In genomic region chr1:206067486-206068302, GRCh38 we compare ENCODE assay signal across 16 cellular contexts. TPM values are rescaled to one million over a fixed set of nuclear protein-coding genes. Genes with fewer than 3 reads are reported as not detected.
DNase-seq lines count a peak whose midpoint lies in the region; ATAC-seq and TF ChIP-seq lines count a peak whose summit lies in the region.
"Had no signal": no experiment of that assay in that cellular context is flagged by ENCODE, and none has a peak within 500 bp of the region (broad histone marks: within the 10 kb centered on the region; RNA-seq: fewer than 3 reads in every experiment).

No MANE protein-coding gene starts in this region.

- ATAC-seq in Right ventricle myocardium inferior (peak; percentile 79), left lobe of liver (peak; percentile 85)

- intact Hi-C loops in Right ventricle myocardium inferior (cut with DNase I) (no loop called here), cardiac septum (cut with DNase I) (no loop called here), uterus (cut with DNase I; ENCODE audit: low total_unique reads) (no loop called here)

- TF ChIP-seq POLR2A in uterus (IDR thresholded peaks at IDR 0.05) = no peak

- DNase-seq in Right ventricle myocardium inferior (ENCODE audit: missing footprints) = no peak
- DNase-seq in cardiac septum (ENCODE audit: low spot score) = no peak
- DNase-seq in OCI-M1 (lab: John Stamatoyannopoulos, UW) = peak; percentile 88
- DNase-seq in left lobe of liver (ENCODE audit: low spot score) = peak; percentile 72
- DNase-seq in uterus = peak; percentile 58 to 64
- no peak for DNase-seq in NCI-H2196 (lab: John Stamatoyannopoulos, UW; ENCODE audit: unreplicated experiment)
- no peak for DNase-seq in NCI-H1092 treated with DMSO at 0.1 percent for 48 hours (lab: John Stamatoyannopoulos, UW)
- no peak for DNase-seq in T-helper 1 cell
- DNase-seq: activated naive CD8-positive, alpha-beta T cell treated with anti-CD3 and anti-CD28 coated beads, Interleukin-2, amount 10 ng/mL, durations not matched to agents 7 days and 5 days; Caco-2; NCI-H2029; NCI-H774; SIG-M5 had no signal

- H3K9me3 ChIP-seq in uterus = no peaks in the 10 kb centered on the region
- H3K9me3 ChIP-seq: Caco-2 had no signal

- H3K4me1 ChIP-seq in uterus = no peaks in the 10 kb centered on the region

- no peak overlapping the region for H3K4me3 ChIP-seq in uterus
- H3K4me3 ChIP-seq: neural progenitor cell had no signal

- H3K27ac ChIP-seq in uterus = peak overlapping the region; percentile 60 to 76
- H3K27ac ChIP-seq: neural progenitor cell had no signal

- H3K27me3 ChIP-seq in uterus = no peaks in the 10 kb centered on the region
- H3K27me3 ChIP-seq: neural progenitor cell had no signal

- no peak for TF ChIP-seq CTCF in uterus (IDR thresholded peaks at IDR 0.05)

- no peaks in the 10 kb centered on the region for H3K36me3 ChIP-seq in uterus
- H3K36me3 ChIP-seq: neural progenitor cell had no signal

RNA-seq across cellular contexts. Expression of gene RHEX, which starts 14.7 kb away (rescaled TPM):
- 0.81 TPM for total RNA-seq in Right ventricle myocardium inferior
- 0.24 TPM for total RNA-seq in cardiac septum
- 0.43 TPM for total RNA-seq in left lobe of liver
- total RNA-seq in uterus = 1 to 10 TPM in 3 of 4 donors, not detected in 1; 3.6 to 6.4 (median 5.6) TPM
- total RNA-seq: A673; activated naive CD8-positive, alpha-beta T cell treated with anti-CD3 and anti-CD28 coated beads, Interleukin-2, amount 10 ng/mL, durations not matched to agents 7 days and 5 days; Caco-2 had no signal

RNA-seq across cellular contexts. Expression of gene CTSE, which starts 44.0 kb away (rescaled TPM):
- total RNA-seq in Right ventricle myocardium inferior = not detected
- total RNA-seq in cardiac septum = not detected
- total RNA-seq in left lobe of liver = not detected
- under 1 TPM in 1 of 4 donors, not detected in 3; 0.21 TPM for total RNA-seq in uterus
- total RNA-seq: activated naive CD8-positive, alpha-beta T cell treated with anti-CD3 and anti-CD28 coated beads, Interleukin-2, amount 10 ng/mL, durations not matched to agents 7 days and 5 days; epithelial cell of proximal tubule had no signal

RNA-seq across cellular contexts. Expression of gene AVPR1B, which starts 49.5 kb away (rescaled TPM):
- total RNA-seq in Right ventricle myocardium inferior = not detected
- not detected for total RNA-seq in cardiac septum
- not detected for total RNA-seq in left lobe of liver
- under 1 TPM in 2 of 4 donors, not detected in 2; 0.18 to 0.62 TPM for total RNA-seq in uterus
- total RNA-seq: A673; activated naive CD8-positive, alpha-beta T cell treated with anti-CD3 and anti-CD28 coated beads, Interleukin-2, amount 10 ng/mL, durations not matched to agents 7 days and 5 days; Caco-2; epithelial cell of proximal tubule had no signal

Comparison
In these comparisons a context has a peak if more than half of its experiments do, and no peak if none do; other contexts are left out.
1. DNase-seq: peak in OCI-M1 (single experiment), left lobe of liver (single experiment) and uterus (2 of 2); none in Right ventricle myocardium inferior (single experiment), cardiac septum (single experiment), NCI-H2196 (single experiment), NCI-H1092 treated with DMSO at 0.1 percent for 48 hours (single experiment) and T-helper 1 cell (0 of 5).